In genomic region chr20:20864346-20865096, GRCh38 we compare ENCODE assay signal across 8 cellular contexts.
DNase-seq lines count a peak whose midpoint lies in the region; ATAC-seq and TF ChIP-seq lines count a peak whose summit lies in the region.

No MANE protein-coding gene starts in this region.

- intact Hi-C loops in activated naive CD4-positive, alpha-beta T cell treated with anti-CD3 and anti-CD28 coated beads for 36 hours (cut with micrococcal nuclease), result loop anchor here (5.0 to 10.0 kb wide), 4 partner anchors 180 to 750 kb away; no protein-coding TSS in a partner anchor

- peak; percentile 63 for TF ChIP-seq CTCF in HEK293 (tag by site-specific recombination; IDR thresholded peaks at IDR 0.05)
- peak; percentile 65 to 74 for TF ChIP-seq CTCF in brain (conservative IDR thresholded peaks at IDR 0.05)
- no peak for TF ChIP-seq CTCF in omental fat pad (IDR thresholded peaks at IDR 0.05)

- H3K4me1 ChIP-seq in HEK293 (ENCODE audit: control insufficient read depth, insufficient read depth, low read length), result no peaks in the 10 kb centered on the region

- H3K4me1 Mint-ChIP-seq in brain, result no peaks in the 10 kb centered on the region
- no peaks in the 10 kb centered on the region for H3K4me1 Mint-ChIP-seq in activated CD8-positive, alpha-beta T cell treated with anti-CD3 and anti-CD28 coated beads, Interleukin-2, amount 10 ng/mL, durations not matched to agents 7 days and 5 days (ENCODE audit: low read depth)
- H3K4me1 Mint-ChIP-seq in activated naive CD4-positive, alpha-beta T cell treated with anti-CD3 and anti-CD28 coated beads for 36 hours (ENCODE audit: low read depth), result no peaks in the 10 kb centered on the region

- peak; percentile 46 for DNase-seq in NCI-H2196 treated with DMSO at 0.1 percent for 48 hours (lab: John Stamatoyannopoulos, UW; ENCODE audit: unreplicated experiment)
- DNase-seq in renal cortical epithelial cell (ENCODE audit: low read depth), result peak; percentile 15
- no peak for DNase-seq in activated CD8-positive, alpha-beta T cell treated with anti-CD3 and anti-CD28 coated beads, Interleukin-2, amount 10 ng/mL, durations not matched to agents 7 days and 5 days
- DNase-seq in activated naive CD4-positive, alpha-beta T cell treated with anti-CD3 and anti-CD28 coated beads for 36 hours, result no peak
- DNase-seq in omental fat pad (ENCODE audit: low spot score), result no peak

- H3K4me3 Mint-ChIP-seq in brain, result no peak overlapping the region
- no peak overlapping the region for H3K4me3 Mint-ChIP-seq in activated CD8-positive, alpha-beta T cell treated with anti-CD3 and anti-CD28 coated beads, Interleukin-2, amount 10 ng/mL, durations not matched to agents 7 days and 5 days
- H3K4me3 Mint-ChIP-seq in activated naive CD4-positive, alpha-beta T cell treated with anti-CD3 and anti-CD28 coated beads for 36 hours, result no peak overlapping the region

- POLR2A ChIA-PET in HEK293 (lab: Yijun Ruan, JAX), result interaction anchor here (1.4 kb wide), 1 partner anchor 641 kb away, joined by 4 read pairs; no protein-coding TSS in a partner anchor
- POLR2A ChIA-PET in activated CD8-positive, alpha-beta T cell treated with anti-CD3 and anti-CD28 coated beads, Interleukin-2, amount 10 ng/mL, durations not matched to agents 7 days and 5 days (lab: Charles Lee), result interaction anchor here (0.6 kb wide), 1 partner anchor 46 kb away, joined by 3 read pairs; no protein-coding TSS in a partner anchor

- no peaks in the 10 kb centered on the region for H3K36me3 ChIP-seq in HEK293 (ENCODE audit: control insufficient read depth in 2 of 2, insufficient read depth in 1 of 2, low read length in 2 of 2)

- H3K9me3 Mint-ChIP-seq in brain, result no peaks in the 10 kb centered on the region
- no peaks in the 10 kb centered on the region for H3K9me3 Mint-ChIP-seq in activated CD8-positive, alpha-beta T cell treated with anti-CD3 and anti-CD28 coated beads, Interleukin-2, amount 10 ng/mL, durations not matched to agents 7 days and 5 days (ENCODE audit: insufficient read depth)
- H3K9me3 Mint-ChIP-seq in activated naive CD4-positive, alpha-beta T cell treated with anti-CD3 and anti-CD28 coated beads for 36 hours, result no peaks in the 10 kb centered on the region

- H3K27ac Mint-ChIP-seq in brain, result peak overlapping the region in 2 of 5 experiments; percentile 60 to 69
- H3K27ac Mint-ChIP-seq in activated CD8-positive, alpha-beta T cell treated with anti-CD3 and anti-CD28 coated beads, Interleukin-2, amount 10 ng/mL, durations not matched to agents 7 days and 5 days, result no peak overlapping the region
- no peak overlapping the region for H3K27ac Mint-ChIP-seq in activated naive CD4-positive, alpha-beta T cell treated with anti-CD3 and anti-CD28 coated beads for 36 hours

- no peak overlapping the region for H3K27ac ChIP-seq in HEK293 (ENCODE audit: extremely low read depth, low read depth, low read length)

- no peak overlapping the region for H3K4me3 ChIP-seq in HEK293 (ENCODE audit: low read depth, low read length)

- no peak for ATAC-seq in activated CD8-positive, alpha-beta T cell treated with anti-CD3 and anti-CD28 coated beads, Interleukin-2, amount 10 ng/mL, durations not matched to agents 7 days and 5 days
- ATAC-seq in HG02759 (IDR thresholded peaks at IDR 0.05; ENCODE audit: unreplicated experiment), result no peak
- no peak for ATAC-seq in omental fat pad (ENCODE audit: low FRiP score)

- H3K36me3 Mint-ChIP-seq in brain, result no peaks in the 10 kb centered on the region
- no peaks in the 10 kb centered on the region for H3K36me3 Mint-ChIP-seq in activated CD8-positive, alpha-beta T cell treated with anti-CD3 and anti-CD28 coated beads, Interleukin-2, amount 10 ng/mL, durations not matched to agents 7 days and 5 days (ENCODE audit: low read depth)
- H3K36me3 Mint-ChIP-seq in activated naive CD4-positive, alpha-beta T cell treated with anti-CD3 and anti-CD28 coated beads for 36 hours (ENCODE audit: low read depth), result no peaks in the 10 kb centered on the region

- peaks cover 82% of the 10 kb centered on the region for H3K27me3 Mint-ChIP-seq in brain
- H3K27me3 Mint-ChIP-seq in activated CD8-positive, alpha-beta T cell treated with anti-CD3 and anti-CD28 coated beads, Interleukin-2, amount 10 ng/mL, durations not matched to agents 7 days and 5 days (ENCODE audit: low read depth), result peaks cover 3% of the 10 kb centered on the region
- peaks cover 12% of the 10 kb centered on the region for H3K27me3 Mint-ChIP-seq in activated naive CD4-positive, alpha-beta T cell treated with anti-CD3 and anti-CD28 coated beads for 36 hours (ENCODE audit: low read depth)

- CTCF ChIA-PET in HEK293 (lab: Yijun Ruan, JAX), result interaction anchor here (0.6 to 5.0 kb wide), 30 partner anchors 11 to 751 kb away, joined by 3 to 49 read pairs (median 4); partner anchors contain the start of gene KIZ
- CTCF ChIA-PET in activated CD8-positive, alpha-beta T cell treated with anti-CD3 and anti-CD28 coated beads, Interleukin-2, amount 10 ng/mL, durations not matched to agents 7 days and 5 days (lab: Charles Lee), result interaction anchor here (1.1 to 1.7 kb wide), 3 partner anchors 27 to 371 kb away, joined by 3 to 6 read pairs (median 5); no protein-coding TSS in a partner anchor
- CTCF ChIA-PET in activated naive CD4-positive, alpha-beta T cell treated with anti-CD3 and anti-CD28 coated beads for 36 hours (lab: Charles Lee), result interaction anchor here (0.7 kb wide), 2 partner anchors 15 to 692 kb away, joined by 3 read pairs; no protein-coding TSS in a partner anchor

- no peaks in the 10 kb centered on the region for H3K9me3 ChIP-seq in HEK293 (ENCODE audit: control insufficient read depth, insufficient read depth, low read depth, low read length)

TF ChIP-seq in HEK293, 187 proteins besides CTCF, POLR2A, EP300 and RAD21:
- TF ChIP-seq ZNF654 (tag by site-specific recombination; IDR thresholded peaks at IDR 0.05; ENCODE audit: low read depth), result peak; percentile 74
- TF ChIP-seq KLF16 (tag by site-specific recombination; IDR thresholded peaks at IDR 0.05), result no peak
- TF ChIP-seq ZSCAN30 (tag by site-specific recombination; IDR thresholded peaks at IDR 0.05), result no peak
- TF ChIP-seq ZNF174 (tag by site-specific recombination; IDR thresholded peaks at IDR 0.05), result no peak
- TF ChIP-seq ZNF521 (tag by site-specific recombination; IDR thresholded peaks at IDR 0.05), result no peak
TF ChIP-seq in HEK293: peak in this region for 1.

Comparison
In these comparisons a context has a peak if more than half of its experiments do, and no peak if none do; other contexts are left out.
1. CTCF ChIP-seq: peak in HEK293 (single experiment) and brain (2 of 2); none in omental fat pad (0 of 3).
2. DNase-seq: peak in NCI-H2196 treated with DMSO at 0.1 percent for 48 hours (single experiment) and renal cortical epithelial cell (single experiment); none in activated CD8-positive, alpha-beta T cell treated with anti-CD3 and anti-CD28 coated beads, Interleukin-2, amount 10 ng/mL, durations not matched to agents 7 days and 5 days (single experiment), activated naive CD4-positive, alpha-beta T cell treated with anti-CD3 and anti-CD28 coated beads for 36 hours (single experiment) and omental fat pad (single experiment).